Comparison of ENCODE assay signal across 1 cellular context in genomic region chr22:49662681-49663080, GRCh38.
TF ChIP-seq lines count a peak whose summit lies in the region.

No MANE protein-coding gene starts in this region.

TF ChIP-seq in GM23338, 12 proteins besides CTCF, POLR2A, EP300 and RAD21 (continued from another document):
- TF ChIP-seq REST (IDR thresholded peaks at IDR 0.05; ENCODE audit: unreplicated experiment) = no peak
- no peak for TF ChIP-seq CREB1 (CRISPR knock-in tag; IDR thresholded peaks at IDR 0.05; ENCODE audit: low read depth)
- TF ChIP-seq ZNF114 (CRISPR knock-in tag; IDR thresholded peaks at IDR 0.05) = no peak
- no peak for TF ChIP-seq ZNF331 (CRISPR knock-in tag; IDR thresholded peaks at IDR 0.05; ENCODE audit: low read depth)
- TF ChIP-seq EZH2 (IDR thresholded peaks at IDR 0.05; ENCODE audit: low read depth, unreplicated experiment) = no peak
- no peak for TF ChIP-seq NANOG (IDR thresholded peaks at IDR 0.05; ENCODE audit: borderline replicate concordance)
- TF ChIP-seq ETS1 (IDR thresholded peaks at IDR 0.05) = no peak
- TF ChIP-seq EZH2phosphoT487 (IDR thresholded peaks at IDR 0.05; ENCODE audit: unreplicated experiment) = no peak
